In genomic region chr15:73972984-73973682, GRCh38 we compare ENCODE assay signal across 8 cellular contexts. TPM values are rescaled to one million over a fixed set of nuclear protein-coding genes. Genes with fewer than 3 reads are reported as not detected.
DNase-seq lines count a peak whose midpoint lies in the region; ATAC-seq and TF ChIP-seq lines count a peak whose summit lies in the region.

No MANE protein-coding gene starts in this region.

- H3K4me1 Mint-ChIP-seq in naive B cell: peaks cover 8 to 22% (median 20%) of the 10 kb centered on the region in 3 donors

- TF ChIP-seq CTCF in OCI-LY3 (IDR thresholded peaks at IDR 0.05; ENCODE audit: low read depth, low read length): peak; percentile 95

- H3K4me1 ChIP-seq in OCI-LY3 (ENCODE audit: low read length): peaks cover 19% of the 10 kb centered on the region

- DNase-seq in DMS 273 (lab: John Stamatoyannopoulos, UW; ENCODE audit: unreplicated experiment): peak; percentile 89
- DNase-seq in HuH-7 (ENCODE audit: low spot score): peak; percentile 91
- peak; percentile 77 for DNase-seq in activated T-cell treated with anti-CD3 and anti-CD28 coated beads for 24 hours (ENCODE audit: low read depth)
- peak; percentile 77 to 86 for DNase-seq in erythroblast (lab: John Stamatoyannopoulos, UW)
- peak; percentile 70 for DNase-seq in naive B cell
- peak; percentile 63 to 64 for DNase-seq in stimulated activated CD8-positive, alpha-beta memory T cell treated with anti-CD3 and anti-CD28 coated beads, Interleukin-7, amount 100 ng/mL, for 4 hours (ENCODE audit: low read depth in 2 of 2)

- peak overlapping the region; percentile 75 for H2AFZ ChIP-seq in OCI-LY3 (ENCODE audit: low read depth, low read length)

- H4K20me1 ChIP-seq in OCI-LY3 (ENCODE audit: insufficient read depth, low read length): no peaks in the 10 kb centered on the region

- no peak overlapping the region for H3K27ac Mint-ChIP-seq in naive B cell

- peaks cover 7% of the 10 kb centered on the region; the same call in 1 of the 2 replicates for H3K27me3 ChIP-seq in OCI-LY3 (ENCODE audit: low read depth, low read length)

- no peaks in the 10 kb centered on the region for H3K9me3 ChIP-seq in OCI-LY3 (ENCODE audit: insufficient read depth, low read length)

- H3K9me3 Mint-ChIP-seq in naive B cell: peaks cover 0 to 2% (median 0%) of the 10 kb centered on the region in 7 donors

- H3K4me2 ChIP-seq in OCI-LY3 (ENCODE audit: low read length): peak overlapping the region; percentile 84

- H3K36me3 Mint-ChIP-seq in naive B cell: peaks cover 0 to 4% of the 10 kb centered on the region in 2 donors

- H3K27ac ChIP-seq in OCI-LY3 (ENCODE audit: low read length): no peak overlapping the region

- H3K36me3 ChIP-seq in OCI-LY3 (replicated peaks; ENCODE audit: low read depth, low read length): no peaks in the 10 kb centered on the region

- no peak for TF ChIP-seq POLR2A in erythroblast (IDR thresholded peaks at IDR 0.05; ENCODE audit: low read length)

- peak overlapping the region in 5 of 8 donors; percentile 8 to 73 (median 40) for H3K4me3 Mint-ChIP-seq in naive B cell

- H3K27me3 Mint-ChIP-seq in naive B cell: peaks cover 27 to 33% (median 30%) of the 10 kb centered on the region in 3 donors

- H3K79me2 ChIP-seq in OCI-LY3 (ENCODE audit: low read length): no peaks in the 10 kb centered on the region

- H3K9ac ChIP-seq in OCI-LY3 (ENCODE audit: low read length): peak overlapping the region; percentile 53

- H3K4me3 ChIP-seq in OCI-LY3 (ENCODE audit: low read length): peak overlapping the region; percentile 72

- peak; percentile 72 to 79 for ATAC-seq in naive B cell (ENCODE audit: low read depth in 2 of 2)
- no peak for ATAC-seq in GM21360 (IDR thresholded peaks at IDR 0.05; ENCODE audit: unreplicated experiment)

RNA-seq across cellular contexts. Expression of gene STOML1, which starts 19.0 kb away (rescaled TPM):
- 10 to 100 TPM in 3 of 6 donors, 1 to 10 TPM in 3; 8.6 to 18.4 (median 9.9) TPM for polyA plus RNA-seq in naive B cell (ENCODE audit: low read depth in 6 of 6)

RNA-seq across cellular contexts. Expression of gene PML, which starts 21.4 kb away (rescaled TPM):
- polyA plus RNA-seq in naive B cell (ENCODE audit: low read depth in 6 of 6): 10 to 100 TPM in 5 of 6 donors, 1 to 10 TPM in 1; 6.4 to 39.8 (median 18.9) TPM

RNA-seq across cellular contexts. Expression of gene LOXL1, which starts 46.9 kb away (rescaled TPM):
- under 1 TPM in 2 of 6 donors, not detected in 4; 0.19 to 0.48 TPM for polyA plus RNA-seq in naive B cell (ENCODE audit: low read depth in 6 of 6)
